In the genomic region with DNA sequence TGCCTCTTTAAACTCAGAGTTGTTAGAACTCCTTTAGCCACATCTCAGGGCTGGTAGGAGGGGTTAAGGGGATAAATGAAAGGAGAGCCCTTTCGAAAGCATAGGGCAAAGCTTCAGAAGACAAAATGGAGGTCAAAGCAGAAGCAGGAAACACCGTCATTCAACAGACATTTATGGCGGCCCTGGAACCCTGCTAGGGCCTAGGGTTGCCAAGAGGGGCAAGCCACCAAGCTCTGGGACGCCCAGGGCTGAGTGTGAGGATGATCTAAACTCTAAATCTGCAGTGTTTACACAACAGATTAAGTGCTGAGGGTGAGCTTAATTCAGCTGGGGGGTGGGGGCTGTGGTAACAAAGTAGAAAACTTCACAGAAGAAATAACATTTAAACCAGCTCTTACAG, we compare ENCODE assay signal across 1 cellular context.
TF ChIP-seq lines count a peak whose summit lies in the region.

No MANE protein-coding gene starts in this region.

TF ChIP-seq in HEK293, 187 proteins besides CTCF, POLR2A, EP300 and RAD21 (continued from another document):
- TF ChIP-seq, protein P1, sequence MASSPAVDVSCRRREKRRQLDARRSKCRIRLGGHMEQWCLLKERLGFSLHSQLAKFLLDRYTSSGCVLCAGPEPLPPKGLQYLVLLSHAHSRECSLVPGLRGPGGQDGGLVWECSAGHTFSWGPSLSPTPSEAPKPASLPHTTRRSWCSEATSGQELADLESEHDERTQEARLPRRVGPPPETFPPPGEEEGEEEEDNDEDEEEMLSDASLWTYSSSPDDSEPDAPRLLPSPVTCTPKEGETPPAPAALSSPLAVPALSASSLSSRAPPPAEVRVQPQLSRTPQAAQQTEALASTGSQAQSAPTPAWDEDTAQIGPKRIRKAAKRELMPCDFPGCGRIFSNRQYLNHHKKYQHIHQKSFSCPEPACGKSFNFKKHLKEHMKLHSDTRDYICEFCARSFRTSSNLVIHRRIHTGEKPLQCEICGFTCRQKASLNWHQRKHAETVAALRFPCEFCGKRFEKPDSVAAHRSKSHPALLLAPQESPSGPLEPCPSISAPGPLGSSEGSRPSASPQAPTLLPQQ (tag by site-specific recombination; IDR thresholded peaks at IDR 0.05) = no peak
- TF ChIP-seq ZNF791 (tag by site-specific recombination; IDR thresholded peaks at IDR 0.05) (no peak), KLF7 (tag by site-specific recombination; IDR thresholded peaks at IDR 0.05; ENCODE audit: borderline replicate concordance) (no peak)
- TF ChIP-seq, protein P2, sequence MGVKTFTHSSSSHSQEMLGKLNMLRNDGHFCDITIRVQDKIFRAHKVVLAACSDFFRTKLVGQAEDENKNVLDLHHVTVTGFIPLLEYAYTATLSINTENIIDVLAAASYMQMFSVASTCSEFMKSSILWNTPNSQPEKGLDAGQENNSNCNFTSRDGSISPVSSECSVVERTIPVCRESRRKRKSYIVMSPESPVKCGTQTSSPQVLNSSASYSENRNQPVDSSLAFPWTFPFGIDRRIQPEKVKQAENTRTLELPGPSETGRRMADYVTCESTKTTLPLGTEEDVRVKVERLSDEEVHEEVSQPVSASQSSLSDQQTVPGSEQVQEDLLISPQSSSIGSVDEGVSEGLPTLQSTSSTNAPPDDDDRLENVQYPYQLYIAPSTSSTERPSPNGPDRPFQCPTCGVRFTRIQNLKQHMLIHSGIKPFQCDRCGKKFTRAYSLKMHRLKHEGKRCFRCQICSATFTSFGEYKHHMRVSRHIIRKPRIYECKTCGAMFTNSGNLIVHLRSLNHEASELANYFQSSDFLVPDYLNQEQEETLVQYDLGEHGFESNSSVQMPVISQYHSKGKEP (tag by site-specific recombination; IDR thresholded peaks at IDR 0.05) = no peak
- TF ChIP-seq, protein P3, sequence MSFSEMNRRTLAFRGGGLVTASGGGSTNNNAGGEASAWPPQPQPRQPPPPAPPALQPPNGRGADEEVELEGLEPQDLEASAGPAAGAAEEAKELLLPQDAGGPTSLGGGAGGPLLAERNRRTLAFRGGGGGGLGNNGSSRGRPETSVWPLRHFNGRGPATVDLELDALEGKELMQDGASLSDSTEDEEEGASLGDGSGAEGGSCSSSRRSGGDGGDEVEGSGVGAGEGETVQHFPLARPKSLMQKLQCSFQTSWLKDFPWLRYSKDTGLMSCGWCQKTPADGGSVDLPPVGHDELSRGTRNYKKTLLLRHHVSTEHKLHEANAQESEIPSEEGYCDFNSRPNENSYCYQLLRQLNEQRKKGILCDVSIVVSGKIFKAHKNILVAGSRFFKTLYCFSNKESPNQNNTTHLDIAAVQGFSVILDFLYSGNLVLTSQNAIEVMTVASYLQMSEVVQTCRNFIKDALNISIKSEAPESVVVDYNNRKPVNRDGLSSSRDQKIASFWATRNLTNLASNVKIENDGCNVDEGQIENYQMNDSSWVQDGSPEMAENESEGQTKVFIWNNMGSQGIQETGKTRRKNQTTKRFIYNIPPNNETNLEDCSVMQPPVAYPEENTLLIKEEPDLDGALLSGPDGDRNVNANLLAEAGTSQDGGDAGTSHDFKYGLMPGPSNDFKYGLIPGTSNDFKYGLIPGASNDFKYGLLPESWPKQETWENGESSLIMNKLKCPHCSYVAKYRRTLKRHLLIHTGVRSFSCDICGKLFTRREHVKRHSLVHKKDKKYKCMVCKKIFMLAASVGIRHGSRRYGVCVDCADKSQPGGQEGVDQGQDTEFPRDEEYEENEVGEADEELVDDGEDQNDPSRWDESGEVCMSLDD (tag by site-specific recombination; IDR thresholded peaks at IDR 0.05) = no peak
- TF ChIP-seq, protein P4, sequence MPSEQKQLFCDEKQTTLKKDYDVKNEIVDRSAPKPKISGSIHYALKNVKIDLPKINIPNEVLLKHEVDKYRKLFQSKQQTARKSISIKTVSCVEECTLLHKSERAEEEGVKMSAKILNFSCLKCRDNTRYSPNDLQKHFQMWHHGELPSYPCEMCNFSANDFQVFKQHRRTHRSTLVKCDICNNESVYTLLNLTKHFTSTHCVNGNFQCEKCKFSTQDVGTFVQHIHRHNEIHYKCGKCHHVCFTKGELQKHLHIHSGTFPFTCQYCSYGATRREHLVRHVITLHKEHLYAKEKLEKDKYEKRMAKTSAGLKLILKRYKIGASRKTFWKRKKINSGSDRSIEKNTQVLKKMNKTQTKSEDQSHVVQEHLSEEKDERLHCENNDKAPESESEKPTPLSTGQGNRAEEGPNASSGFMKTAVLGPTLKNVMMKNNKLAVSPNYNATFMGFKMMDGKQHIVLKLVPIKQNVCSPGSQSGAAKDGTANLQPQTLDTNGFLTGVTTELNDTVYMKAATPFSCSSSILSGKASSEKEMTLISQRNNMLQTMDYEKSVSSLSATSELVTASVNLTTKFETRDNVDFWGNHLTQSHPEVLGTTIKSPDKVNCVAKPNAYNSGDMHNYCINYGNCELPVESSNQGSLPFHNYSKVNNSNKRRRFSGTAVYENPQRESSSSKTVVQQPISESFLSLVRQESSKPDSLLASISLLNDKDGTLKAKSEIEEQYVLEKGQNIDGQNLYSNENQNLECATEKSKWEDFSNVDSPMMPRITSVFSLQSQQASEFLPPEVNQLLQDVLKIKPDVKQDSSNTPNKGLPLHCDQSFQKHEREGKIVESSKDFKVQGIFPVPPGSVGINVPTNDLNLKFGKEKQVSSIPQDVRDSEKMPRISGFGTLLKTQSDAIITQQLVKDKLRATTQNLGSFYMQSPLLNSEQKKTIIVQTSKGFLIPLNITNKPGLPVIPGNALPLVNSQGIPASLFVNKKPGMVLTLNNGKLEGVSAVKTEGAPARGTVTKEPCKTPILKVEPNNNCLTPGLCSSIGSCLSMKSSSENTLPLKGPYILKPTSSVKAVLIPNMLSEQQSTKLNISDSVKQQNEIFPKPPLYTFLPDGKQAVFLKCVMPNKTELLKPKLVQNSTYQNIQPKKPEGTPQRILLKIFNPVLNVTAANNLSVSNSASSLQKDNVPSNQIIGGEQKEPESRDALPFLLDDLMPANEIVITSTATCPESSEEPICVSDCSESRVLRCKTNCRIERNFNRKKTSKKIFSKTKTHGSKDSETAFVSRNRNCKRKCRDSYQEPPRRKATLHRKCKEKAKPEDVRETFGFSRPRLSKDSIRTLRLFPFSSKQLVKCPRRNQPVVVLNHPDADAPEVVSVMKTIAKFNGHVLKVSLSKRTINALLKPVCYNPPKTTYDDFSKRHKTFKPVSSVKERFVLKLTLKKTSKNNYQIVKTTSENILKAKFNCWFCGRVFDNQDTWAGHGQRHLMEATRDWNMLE (tag by site-specific recombination; conservative IDR thresholded peaks at IDR 0.05; ENCODE audit: low read depth) = no peak
